Comparison of ENCODE assay signal across 29 cellular contexts in genomic region chr18:77983270-77983669, GRCh38.
"Had no signal": no experiment of that assay in that cellular context is flagged by ENCODE, and none has a peak within 500 bp of the region (broad histone marks: within the 10 kb centered on the region; RNA-seq: fewer than 3 reads in every experiment).

No MANE protein-coding gene starts in this region.

- H3K27me3 Mint-ChIP-seq: dendritic cell treated with granulocyte-macrophage colony-stimulating factor and Interleukin-4, amounts not matched to agents 40 ng/mL and 50 ng/mL, for 4 days had no signal

- H3K4me3 Mint-ChIP-seq: dendritic cell treated with granulocyte-macrophage colony-stimulating factor and Interleukin-4, amounts not matched to agents 40 ng/mL and 50 ng/mL, for 4 days; effector memory CD8-positive, alpha-beta T cell; endodermal cell had no signal

- DNase-seq: colonic mucosa; cortex of kidney; dermis blood vessel endothelial cell; dorsolateral prefrontal cortex; effector CD4-positive, alpha-beta T cell; effector CD8-positive, alpha-beta T cell; effector memory CD4-positive, alpha-beta T cell; effector memory CD8-positive, alpha-beta T cell; endodermal cell; erythroblast; esophagus squamous epithelium; foreskin fibroblast; foreskin keratinocyte; foreskin melanocyte; gastrocnemius medialis; glutamatergic neuron; head of caudate nucleus; heart left ventricle; heart right ventricle had no signal

- H3K4me2 ChIP-seq: hepatocyte had no signal

- ATAC-seq: effector memory CD8-positive, alpha-beta T cell; esophagus mucosa; foreskin keratinocyte; gastrocnemius medialis; gastroesophageal sphincter; heart left ventricle; heart right ventricle had no signal

- H3K9me3 Mint-ChIP-seq: endodermal cell had no signal

- H3K79me2 ChIP-seq: hepatocyte had no signal

- H3K4me3 ChIP-seq: colonic mucosa, coronary artery, dorsolateral prefrontal cortex, esophagus muscularis mucosa, esophagus squamous epithelium, gastrocnemius medialis, gastroesophageal sphincter, heart left ventricle, heart right ventricle, hepatocyte had no signal

- H3K27me3 ChIP-seq: colonic mucosa, esophagus muscularis mucosa, esophagus squamous epithelium, foreskin keratinocyte, gastrocnemius medialis, gastroesophageal sphincter, heart left ventricle, heart right ventricle, hepatocyte had no signal

- H2AFZ ChIP-seq: hepatocyte had no signal

- H3K36me3 ChIP-seq: colonic mucosa, esophagus muscularis mucosa, esophagus squamous epithelium, gastrocnemius medialis, gastroesophageal sphincter, heart left ventricle, heart right ventricle had no signal

- FAIRE-seq: endometrium, endothelial cell of umbilical vein, frontal cortex had no signal

- H3K27ac Mint-ChIP-seq: dendritic cell treated with granulocyte-macrophage colony-stimulating factor and Interleukin-4, amounts not matched to agents 40 ng/mL and 50 ng/mL, for 4 days; effector memory CD8-positive, alpha-beta T cell; endodermal cell had no signal

- H3K4me1 Mint-ChIP-seq: endodermal cell had no signal

- H3K4me1 ChIP-seq: colonic mucosa, esophagus muscularis mucosa, esophagus squamous epithelium, foreskin keratinocyte, gastrocnemius medialis, gastroesophageal sphincter, heart left ventricle, heart right ventricle had no signal

- H3K9me3 ChIP-seq: colonic mucosa, esophagus muscularis mucosa, esophagus squamous epithelium, gastrocnemius medialis, gastroesophageal sphincter had no signal

- H3K27ac ChIP-seq: colonic mucosa, coronary artery, dorsolateral prefrontal cortex, epithelial cell of prostate, esophagus muscularis mucosa, esophagus squamous epithelium, foreskin keratinocyte, gastrocnemius medialis, gastroesophageal sphincter, heart left ventricle, heart right ventricle, hepatocyte had no signal
